In the genomic region with DNA sequence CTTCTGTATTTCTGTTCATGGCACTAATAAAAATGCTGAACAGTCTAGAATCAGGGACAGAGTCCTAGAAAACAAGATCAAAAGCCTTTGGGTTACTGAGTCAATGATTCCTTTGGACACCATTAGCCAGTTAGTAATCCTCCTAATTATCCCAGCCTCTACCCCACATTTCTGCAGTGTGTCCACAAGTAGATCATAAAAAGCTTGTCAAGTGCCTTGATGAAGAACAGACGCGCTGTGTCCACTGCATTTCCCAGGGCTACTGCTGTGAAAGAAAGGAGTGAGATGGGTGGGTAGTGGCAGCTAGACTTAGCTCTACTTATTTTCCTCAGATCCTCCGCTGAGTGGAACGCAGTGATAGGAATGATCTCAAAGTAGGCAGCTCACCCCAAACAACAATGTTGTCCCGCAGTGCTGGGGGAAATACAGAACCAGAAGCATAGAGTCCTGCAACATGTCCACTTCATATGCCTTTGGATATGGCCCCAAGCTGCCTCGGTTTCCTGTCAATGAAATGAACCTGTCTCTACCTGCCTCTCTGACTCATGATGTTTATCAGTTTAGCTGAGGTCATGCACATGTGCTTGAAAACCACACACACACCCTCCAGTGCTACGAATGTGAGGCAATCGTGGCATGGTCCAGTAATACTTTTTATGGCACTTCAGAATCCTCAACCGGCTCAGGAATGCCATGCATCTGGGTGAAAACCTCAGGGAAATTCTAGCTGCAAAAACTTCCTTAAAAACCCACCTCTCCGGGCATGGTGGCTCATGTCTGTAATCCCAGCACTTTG, we compare ENCODE assay signal across 12 cellular contexts.
A peak's percentile ranks its signal among the peaks of the same experiment; 100 is the strongest.
DNase-seq lines count a peak whose midpoint lies in the region; ATAC-seq and TF ChIP-seq lines count a peak whose summit lies in the region.
"Had no signal": no experiment of that assay in that cellular context is flagged by ENCODE, and none has a peak within 500 bp of the region (broad histone marks: within the 10 kb centered on the region; RNA-seq: fewer than 3 reads in every experiment).

No MANE protein-coding gene starts in this region.

- no peak for TF ChIP-seq EP300 in gastroesophageal sphincter (IDR thresholded peaks at IDR 0.05)

- peaks cover 0 to 62% (median 8%) of the 10 kb centered on the region in 3 donors for H3K4me1 ChIP-seq in gastroesophageal sphincter

- DNase-seq in EH (ENCODE audit: low read depth) = peak; percentile 93
- DNase-seq in NCI-H510A (lab: John Stamatoyannopoulos, UW) = peak; percentile 80
- peak; percentile 64 for DNase-seq in fibroblast of the aortic adventitia (ENCODE audit: low read depth)
- DNase-seq in retinal pigment epithelial cell (ENCODE audit: low read depth) = peak; percentile 81
- no peak for DNase-seq in GM03348 (ENCODE audit: low spot score)
- DNase-seq in NCI-H1694 (lab: John Stamatoyannopoulos, UW) = no peak
- DNase-seq in 8988T = no peak
- DNase-seq: effector memory CD4-positive, alpha-beta T cell had no signal

- TF ChIP-seq POLR2A in gastroesophageal sphincter (IDR thresholded peaks at IDR 0.05) = no peak

- TF ChIP-seq CTCF in fibroblast of the aortic adventitia (IDR thresholded peaks at IDR 0.05; ENCODE audit: insufficient read depth, low read length) = no peak
- TF ChIP-seq CTCF in retinal pigment epithelial cell (conservative IDR thresholded peaks at IDR 0.05; ENCODE audit: low read depth, low read length) = no peak
- TF ChIP-seq CTCF in gastroesophageal sphincter (IDR thresholded peaks at IDR 0.05) = no peak

- H3K4me3 ChIP-seq in fibroblast of the aortic adventitia (ENCODE audit: low read depth, low read length) = no peak overlapping the region
- H3K4me3 ChIP-seq in retinal pigment epithelial cell (ENCODE audit: low read length) = no peak overlapping the region
- H3K4me3 ChIP-seq in gastroesophageal sphincter = no peak overlapping the region
- H3K4me3 ChIP-seq: K562, skin epidermis had no signal

- no peak for ATAC-seq in gastroesophageal sphincter
- ATAC-seq: K562; stimulated activated memory B cell treated with anti-CD40 and anti-IgM and Interleukin-4, amounts not matched to agents 10 μg/mL and 1 μg/mL and 100 μg/mL, for 72 hours had no signal

- WGBS in gastroesophageal sphincter (ENCODE audit: low coverage in 1 of 2), 2 donors = 85 to 88% methylated on average over 3 to 4 of the region's 10 CpGs

- H3K36me3 ChIP-seq in gastroesophageal sphincter = no peaks in the 10 kb centered on the region

- peak overlapping the region in 2 of 4 donors; percentile 18 to 59 for H3K27ac ChIP-seq in gastroesophageal sphincter

- no peaks in the 10 kb centered on the region for H3K9me3 ChIP-seq in gastroesophageal sphincter

- no peaks in the 10 kb centered on the region for H3K27me3 ChIP-seq in gastroesophageal sphincter

Comparison
In these comparisons a context has a peak if more than half of its experiments do, and no peak if none do; other contexts are left out.
1. DNase-seq: peak in EH (single experiment), NCI-H510A (single experiment), fibroblast of the aortic adventitia (single experiment) and retinal pigment epithelial cell (single experiment); none in GM03348 (single experiment), NCI-H1694 (single experiment) and 8988T (single experiment).